ENCODE assay signal across 18 cellular contexts in genomic region chr9:123651273-123651672, GRCh38.
DNase-seq lines count a peak whose midpoint lies in the region; ATAC-seq and TF ChIP-seq lines count a peak whose summit lies in the region.
"Had no signal": no experiment of that assay in that cellular context is flagged by ENCODE, and none has a peak within 500 bp of the region (broad histone marks: within the 10 kb centered on the region; RNA-seq: fewer than 3 reads in every experiment).

No MANE protein-coding gene starts in this region.

- H3K27ac Mint-ChIP-seq in activated CD4-positive, alpha-beta memory T cell treated with anti-CD3 and anti-CD28 coated beads for 36 hours = no peak overlapping the region
- H3K27ac Mint-ChIP-seq: CD8-positive, alpha-beta memory T cell had no signal

- TF ChIP-seq CTCF in Peyer's patch (IDR thresholded peaks at IDR 0.05) (no peak), mucosa of descending colon (IDR thresholded peaks at IDR 0.05) (no peak)

- no peaks in the 10 kb centered on the region for H3K9me3 Mint-ChIP-seq in activated CD4-positive, alpha-beta memory T cell treated with anti-CD3 and anti-CD28 coated beads for 36 hours

- DNase-seq in DMS53 (lab: John Stamatoyannopoulos, UW) = peak; percentile 61
- DNase-seq in DMS53 treated with DMSO at 0.1 percent for 48 hours (lab: John Stamatoyannopoulos, UW; ENCODE audit: unreplicated experiment) = no peak
- peak; percentile 12 for DNase-seq in COLO668 (lab: John Stamatoyannopoulos, UW; ENCODE audit: unreplicated experiment)
- DNase-seq in Peyer's patch = peak in 2 of 3 donors; percentile 59 to 68
- peak; percentile 78 to 91 (median 80) for DNase-seq in mucosa of descending colon
- no peak for DNase-seq in 8988T
- no peak for DNase-seq in NCI-H2227 (lab: John Stamatoyannopoulos, UW; ENCODE audit: unreplicated experiment)
- DNase-seq in activated CD4-positive, alpha-beta memory T cell treated with anti-CD3 and anti-CD28 coated beads for 36 hours = no peak
- DNase-seq: AML-193; C1 segment of cervical spinal cord; CD8-positive, alpha-beta memory T cell; Kasumi-1; NCI-H1694 treated with DMSO at 0.1 percent for 48 hours; NCI-H2227 treated with DMSO at 0.1 percent for 48 hours; NCI-H524; OCI-M1; SW 1271 had no signal

- no peaks in the 10 kb centered on the region for H3K4me1 Mint-ChIP-seq in activated CD4-positive, alpha-beta memory T cell treated with anti-CD3 and anti-CD28 coated beads for 36 hours (ENCODE audit: low read depth)
- H3K4me1 Mint-ChIP-seq: CD8-positive, alpha-beta memory T cell had no signal

- H3K4me3 ChIP-seq in Peyer's patch = no peak overlapping the region
- H3K4me3 ChIP-seq in mucosa of descending colon = no peak overlapping the region

- ATAC-seq in mucosa of descending colon = peak; percentile 99

- intact Hi-C loops in mucosa of descending colon (cut with DNase I, micrococcal nuclease) = no loop called here
- intact Hi-C loops in activated CD4-positive, alpha-beta memory T cell treated with anti-CD3 and anti-CD28 coated beads for 36 hours (cut with micrococcal nuclease) = no loop called here

- H3K27ac ChIP-seq in Peyer's patch = no peak overlapping the region
- H3K27ac ChIP-seq: 22Rv1 had no signal

- H3K27me3 ChIP-seq in Peyer's patch = no peaks in the 10 kb centered on the region

- no peak for TF ChIP-seq POLR2A in Peyer's patch (IDR thresholded peaks at IDR 0.05)

- POLR2A ChIA-PET in activated CD4-positive, alpha-beta memory T cell treated with anti-CD3 and anti-CD28 coated beads for 36 hours (lab: Charles Lee) = no interaction called here

- no peaks in the 10 kb centered on the region for H3K27me3 Mint-ChIP-seq in activated CD4-positive, alpha-beta memory T cell treated with anti-CD3 and anti-CD28 coated beads for 36 hours
- H3K27me3 Mint-ChIP-seq: CD8-positive, alpha-beta memory T cell had no signal

- H3K9me3 ChIP-seq in Peyer's patch (no peaks in the 10 kb centered on the region), mucosa of descending colon (no peaks in the 10 kb centered on the region)

- peaks cover 13% of the 10 kb centered on the region for H3K36me3 Mint-ChIP-seq in activated CD4-positive, alpha-beta memory T cell treated with anti-CD3 and anti-CD28 coated beads for 36 hours

- H3K36me3 ChIP-seq in Peyer's patch = peaks cover 0 to 16% (median 0%) of the 10 kb centered on the region in 3 donors
- no peaks in the 10 kb centered on the region for H3K36me3 ChIP-seq in mucosa of descending colon (ENCODE audit: low read depth)

- H3K4me1 ChIP-seq in Peyer's patch (no peaks in the 10 kb centered on the region), mucosa of descending colon (ENCODE audit: low read depth) (peaks cover 18% of the 10 kb centered on the region)

- CTCF ChIA-PET in activated CD4-positive, alpha-beta memory T cell treated with anti-CD3 and anti-CD28 coated beads for 36 hours (lab: Charles Lee) = no interaction called here

- no peak overlapping the region for H3K4me3 Mint-ChIP-seq in activated CD4-positive, alpha-beta memory T cell treated with anti-CD3 and anti-CD28 coated beads for 36 hours
- H3K4me3 Mint-ChIP-seq: CD8-positive, alpha-beta memory T cell had no signal

Comparison
In these comparisons a context has a peak if more than half of its experiments do, and no peak if none do; other contexts are left out.
1. DNase-seq: peak in DMS53 (single experiment), COLO668 (single experiment), Peyer's patch (2 of 3) and mucosa of descending colon (3 of 3); none in DMS53 treated with DMSO at 0.1 percent for 48 hours (single experiment), 8988T (single experiment), NCI-H2227 (single experiment) and activated CD4-positive, alpha-beta memory T cell treated with anti-CD3 and anti-CD28 coated beads for 36 hours (single experiment).